In genomic region chr20:58905236-58905635, GRCh38 we compare ENCODE assay signal across 1 cellular context.
TF ChIP-seq lines count a peak whose summit lies in the region.

No MANE protein-coding gene starts in this region.

TF ChIP-seq in H1, 55 proteins besides CTCF, POLR2A, EP300 and RAD21:
- TF ChIP-seq SP1 (IDR thresholded peaks at IDR 0.05; ENCODE audit: low read depth, low read length) (peak; percentile 15; the same call in 1 of the 2 replicates), RXRA (IDR thresholded peaks at IDR 0.05; ENCODE audit: insufficient read depth, low read depth, low read length) (no peak)
